Comparison of ENCODE assay signal across 16 cellular contexts in the genomic region with DNA sequence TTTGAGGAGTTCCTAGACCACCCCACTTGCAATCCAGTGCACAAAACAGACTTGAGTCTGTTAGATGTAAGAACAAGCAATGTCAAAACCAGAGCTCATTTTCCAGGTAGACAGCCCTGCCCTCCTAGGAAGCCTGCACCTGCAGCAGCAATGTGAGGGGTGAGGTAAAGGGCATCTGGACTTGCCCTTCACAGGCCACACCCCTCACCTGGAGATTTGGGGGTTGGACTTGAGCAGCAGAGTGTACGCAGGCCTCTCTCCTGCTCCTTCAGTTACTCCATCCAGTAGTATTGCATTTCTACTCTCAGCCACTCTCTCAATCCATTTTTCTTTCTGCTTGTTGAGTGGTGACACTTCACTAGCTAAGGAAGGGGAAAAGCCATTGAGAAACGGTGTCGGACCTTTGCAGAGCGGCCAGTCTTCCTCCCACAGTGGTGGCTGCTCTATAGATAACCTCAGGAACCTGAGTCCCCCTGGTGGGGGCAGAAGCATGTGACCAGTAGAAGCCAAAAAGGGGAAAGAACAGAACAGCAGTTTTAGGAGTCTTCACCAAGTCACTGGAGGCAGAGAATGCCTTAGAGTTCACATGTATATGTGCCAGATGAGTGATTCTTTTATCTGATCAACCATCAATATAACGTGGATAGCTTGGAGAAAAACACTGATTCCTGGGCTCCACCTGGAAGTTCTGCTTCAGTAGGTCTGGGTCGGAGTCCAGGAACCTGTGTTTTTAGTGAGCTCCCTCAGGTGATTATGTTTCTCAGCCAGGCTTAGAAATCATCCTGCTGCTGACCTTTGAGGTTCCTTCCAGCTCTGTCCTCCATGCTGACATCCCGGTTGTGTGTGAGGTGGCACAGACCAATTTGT. TPM values are rescaled to one million over a fixed set of nuclear protein-coding genes. Genes with fewer than 3 reads are reported as not detected.
DNase-seq lines count a peak whose midpoint lies in the region; ATAC-seq and TF ChIP-seq lines count a peak whose summit lies in the region.
"Had no signal": no experiment of that assay in that cellular context is flagged by ENCODE, and none has a peak within 500 bp of the region (broad histone marks: within the 10 kb centered on the region; RNA-seq: fewer than 3 reads in every experiment).

No MANE protein-coding gene starts in this region.

- TF ChIP-seq POLR2A in NB4 (IDR thresholded peaks at IDR 0.05; ENCODE audit: extremely low read depth, insufficient read length) = no peak

- ATAC-seq in HG02884 (IDR thresholded peaks at IDR 0.05; ENCODE audit: unreplicated experiment) = no peak
- ATAC-seq in HG02938 (IDR thresholded peaks at IDR 0.05; ENCODE audit: unreplicated experiment) = no peak
- ATAC-seq: stimulated activated effector memory CD8-positive, alpha-beta T cell treated with anti-CD3 and anti-CD28 coated beads, Interleukin-12 subunit alpha, Interleukin-12 subunit beta, amount 100 ng/mL, for 72 hours had no signal

- H3K27me3 ChIP-seq in trophoblast cell (ENCODE audit: insufficient read depth, low read length) = no peaks in the 10 kb centered on the region
- H3K27me3 ChIP-seq in Karpas-422 (ENCODE audit: low read length) = no peaks in the 10 kb centered on the region
- H3K27me3 ChIP-seq: ascending aorta had no signal

- no peak overlapping the region for H3K4ac ChIP-seq in trophoblast cell (ENCODE audit: low read depth, low read length)

- H3K23ac ChIP-seq in trophoblast cell (ENCODE audit: low read length) = no peak overlapping the region

- H3K27ac ChIP-seq in trophoblast cell (ENCODE audit: low read depth, low read length) = no peak overlapping the region
- no peak overlapping the region for H3K27ac ChIP-seq in Karpas-422 (ENCODE audit: low read length)
- H3K27ac ChIP-seq: ascending aorta had no signal

- H3K79me1 ChIP-seq in trophoblast cell (ENCODE audit: low read length) = peaks cover 15% of the 10 kb centered on the region

- H3K4me1 ChIP-seq in trophoblast cell (ENCODE audit: control insufficient read depth in 1 of 2, insufficient read depth in 2 of 2, low read length in 2 of 2) = peaks cover 15 to 18% of the 10 kb centered on the region in 2 experiments
- H3K4me1 ChIP-seq in Karpas-422 (ENCODE audit: low read length) = no peaks in the 10 kb centered on the region
- H3K4me1 ChIP-seq: ascending aorta had no signal

- H3K4me3 ChIP-seq in NB4 (ENCODE audit: low read depth, low read length) = no peak overlapping the region
- no peak overlapping the region for H3K4me3 ChIP-seq in cardiac fibroblast (replicated peaks in 1 of 2; ENCODE audit: low read depth in 2 of 2, low read length in 2 of 2)
- peak overlapping the region; percentile 22 for H3K4me3 ChIP-seq in trophoblast cell (ENCODE audit: low read depth, low read length)
- no peak overlapping the region for H3K4me3 ChIP-seq in Karpas-422 (ENCODE audit: low read length)
- H3K4me3 ChIP-seq: ascending aorta had no signal

- H3K79me2 ChIP-seq in trophoblast cell (ENCODE audit: control insufficient read depth, insufficient read depth, low read length, poor library complexity) = no peaks in the 10 kb centered on the region
- peaks cover 28% of the 10 kb centered on the region for H3K79me2 ChIP-seq in Karpas-422 (ENCODE audit: low read length)

- H2AK5ac ChIP-seq in trophoblast cell (ENCODE audit: low read length) = no peak overlapping the region

- peaks cover 3% of the 10 kb centered on the region; the same call in 1 of the 2 replicates for H4K20me1 ChIP-seq in Karpas-422 (ENCODE audit: insufficient read depth, low read depth, low read length)

- H3K9me2 ChIP-seq in Karpas-422 (replicated peaks; ENCODE audit: insufficient read depth, low read length) = no peaks in the 10 kb centered on the region

- no peak overlapping the region for H3K9ac ChIP-seq in trophoblast cell (ENCODE audit: low read length)
- H3K9ac ChIP-seq in Karpas-422 (ENCODE audit: low read length) = no peak overlapping the region

- H2AFZ ChIP-seq in trophoblast cell (ENCODE audit: insufficient read depth, low read length, poor library complexity) = no peak overlapping the region
- no peak overlapping the region for H2AFZ ChIP-seq in Karpas-422 (ENCODE audit: low read length)

- DNase-seq in ELF-1 (ENCODE audit: low read depth, low spot score) = peak; percentile 43
- DNase-seq in NB4 (ENCODE audit: low read depth) = peak; percentile 29
- no peak for DNase-seq in cardiac fibroblast (ENCODE audit: low read depth in 2 of 2)
- DNase-seq in trophoblast cell = no peak
- DNase-seq in stimulated activated CD4-positive, alpha-beta T cell treated with anti-CD3 and anti-CD28 coated beads, Interleukin-1b, Interleukin-23, amount 100 ng/mL, for 48 hours = no peak
- no peak for DNase-seq in Karpas-422
- DNase-seq: activated CD4-positive, alpha-beta T cell treated with anti-CD3 and anti-CD28 coated beads, Interleukin-2, amount 10 ng/mL, durations not matched to agents 24 days and 14 days; effector CD4-positive, alpha-beta T cell; GDM1; kidney glomerular epithelial cell; stimulated activated CD4-positive, alpha-beta T cell treated with anti-CD3 and anti-CD28 coated beads, Interleukin-4, amount 100 ng/mL, for 1 hour; T-helper 1 cell had no signal

- H3K14ac ChIP-seq in trophoblast cell (ENCODE audit: low read length) = no peak overlapping the region

- no peak overlapping the region for H2BK5ac ChIP-seq in trophoblast cell (ENCODE audit: low read depth, low read length, poor library complexity)

- no CpG with 5 or more reads among the region's 7 CpGs for WGBS in trophoblast cell (ENCODE audit: extremely low coverage, insufficient coverage, insufficient read length)

- H4K8ac ChIP-seq in trophoblast cell (ENCODE audit: low read depth, low read length) = no peak overlapping the region

- H3K36me3 ChIP-seq in trophoblast cell (ENCODE audit: control insufficient read depth in 1 of 2, insufficient read depth in 2 of 2, low read length in 2 of 2) (peaks cover 10 to 24% of the 10 kb centered on the region in 2 experiments), Karpas-422 (ENCODE audit: insufficient read depth, low read length) (peaks cover 15% of the 10 kb centered on the region; the same call in 1 of the 2 replicates)

- no peak overlapping the region for H2BK12ac ChIP-seq in trophoblast cell (ENCODE audit: low read length)

- no peak overlapping the region for H4K91ac ChIP-seq in trophoblast cell (ENCODE audit: low read depth, low read length)

- H4K12ac ChIP-seq in trophoblast cell (ENCODE audit: low read depth, low read length) = no peak overlapping the region

- H3K4me2 ChIP-seq in trophoblast cell (ENCODE audit: low read length) = no peak overlapping the region
- H3K4me2 ChIP-seq in Karpas-422 (ENCODE audit: low read depth, low read length, poor library complexity, severe bottlenecking) = no peak overlapping the region

- no peak overlapping the region for H3K18ac ChIP-seq in trophoblast cell (ENCODE audit: low read length)

- TF ChIP-seq CTCF in NB4 (IDR thresholded peaks at IDR 0.05; ENCODE audit: low read depth, low read length) (peak; percentile 37), cardiac fibroblast (IDR thresholded peaks at IDR 0.05; ENCODE audit: low read depth, low read length) (peak; percentile 26)

- H2BK120ac ChIP-seq in trophoblast cell (ENCODE audit: insufficient read depth, low read length, poor library complexity) = no peak overlapping the region

- H3K9me3 ChIP-seq in trophoblast cell (ENCODE audit: insufficient read depth, low read depth, low read length) (no peaks in the 10 kb centered on the region), Karpas-422 (ENCODE audit: low read length) (no peaks in the 10 kb centered on the region)
- H3K9me3 ChIP-seq: ascending aorta had no signal

RNA-seq across cellular contexts. Expression of gene ARFGEF2, which starts 28.0 kb away (rescaled TPM):
- polyA plus RNA-seq in trophoblast cell (2013) = 11.8 and 12.1 TPM in 2 replicates
- total RNA-seq in Karpas-422 (2014; rRNA removed; shearing (Covaris generic); ENCODE audit: low replicate concordance) = 28.7 and 37.9 TPM in 2 replicates

Comparison
In these comparisons a context has a peak if more than half of its experiments do, and no peak if none do; other contexts are left out.
1. DNase-seq: peak in ELF-1 (single experiment) and NB4 (single experiment); none in cardiac fibroblast (0 of 2), trophoblast cell (0 of 2), stimulated activated CD4-positive, alpha-beta T cell treated with anti-CD3 and anti-CD28 coated beads, Interleukin-1b, Interleukin-23, amount 100 ng/mL, for 48 hours (single experiment) and Karpas-422 (single experiment).